In genomic region chr4:154760895-154761294, GRCh38 we compare ENCODE assay signal across 9 cellular contexts. TPM values are rescaled to one million over a fixed set of nuclear protein-coding genes. Genes with fewer than 3 reads are reported as not detected.
"Had no signal": no experiment of that assay in that cellular context is flagged by ENCODE, and none has a peak within 500 bp of the region (broad histone marks: within the 10 kb centered on the region; RNA-seq: fewer than 3 reads in every experiment).

No MANE protein-coding gene starts in this region.

- H3K4me2 ChIP-seq: KMS-11 had no signal

- H3K4me1 Mint-ChIP-seq: IgD-negative memory B cell had no signal

- H3K36me3 Mint-ChIP-seq: IgD-negative memory B cell had no signal

- H3K27ac ChIP-seq: HL-60, KMS-11 had no signal

- H3K27ac Mint-ChIP-seq: IgD-negative memory B cell had no signal

- H3K9ac ChIP-seq: KMS-11 had no signal

- H3K4me3 Mint-ChIP-seq: IgD-negative memory B cell had no signal

- FAIRE-seq: HTR-8/SVneo had no signal

- DNase-seq: Karpas-422, KBM-7, KG1 had no signal

RNA-seq across cellular contexts. Expression of gene LRAT, which starts 17.1 kb away (rescaled TPM):
- total RNA-seq: HT-29 had no signal
- polyA plus RNA-seq: IgD-negative memory B cell had no signal

RNA-seq across cellular contexts. Expression of gene RBM46, which starts 20.2 kb away (rescaled TPM):
- total RNA-seq: HT-29, HT1080 had no signal
- polyA plus RNA-seq: IgD-negative memory B cell had no signal
